8 cellular contexts compared by ENCODE assay signal in the genomic region with DNA sequence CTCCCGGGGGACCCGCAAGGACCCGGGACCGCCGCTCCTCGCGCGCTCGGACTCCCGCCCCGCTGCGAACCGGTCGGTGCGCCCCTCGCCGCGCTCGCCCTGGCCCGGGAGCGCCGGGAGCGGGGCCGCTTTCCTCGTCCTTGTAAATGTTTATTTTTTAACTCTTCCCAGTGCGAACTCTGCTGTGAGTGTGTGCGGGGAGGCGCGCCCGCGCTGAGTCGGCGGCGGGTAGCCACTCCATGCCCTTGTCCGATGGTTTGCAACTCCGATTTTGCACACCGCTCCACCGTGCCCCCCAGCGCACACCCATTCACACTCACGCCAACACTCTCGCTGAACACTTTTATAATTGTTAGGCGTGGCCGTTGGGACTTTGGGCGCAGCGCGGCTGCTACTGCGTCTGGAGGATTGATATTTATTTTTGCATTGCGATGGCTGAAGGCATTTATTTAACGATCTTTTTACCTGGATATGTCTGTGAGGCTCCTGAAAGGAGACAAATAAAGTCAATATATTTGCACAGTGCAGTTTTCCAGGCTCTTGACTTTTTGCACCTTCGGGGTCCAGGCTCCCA. TPM values are rescaled to one million over a fixed set of nuclear protein-coding genes. Genes with fewer than 3 reads are reported as not detected.
DNase-seq lines count a peak whose midpoint lies in the region; ATAC-seq and TF ChIP-seq lines count a peak whose summit lies in the region.

No MANE protein-coding gene starts in this region.

- peak overlapping the region; percentile 94 to 99 for H3K4me3 Mint-ChIP-seq in activated T-cell treated with anti-CD3 and anti-CD28 coated beads, Interleukin-2, amount 50 U/mL, for 72 hours
- peak overlapping the region; percentile 87 for H3K4me3 Mint-ChIP-seq in stimulated activated effector memory CD8-positive, alpha-beta T cell treated with anti-CD3 and anti-CD28 coated beads, Interleukin-12 subunit alpha, Interleukin-12 subunit beta, amount 100 ng/mL, for 72 hours

- peak overlapping the region; percentile 62 for H3K4me3 ChIP-seq in iPS-15b (ENCODE audit: low read depth, low read length)

- H3K4me1 ChIP-seq in iPS-15b (ENCODE audit: control insufficient read depth, insufficient read depth, low read length), result peaks cover 6% of the 10 kb centered on the region

- peaks cover 24% of the 10 kb centered on the region for H3K4me1 Mint-ChIP-seq in activated T-cell treated with anti-CD3 and anti-CD28 coated beads, Interleukin-2, amount 50 U/mL, for 72 hours (ENCODE audit: low read depth)
- H3K4me1 Mint-ChIP-seq in stimulated activated effector memory CD8-positive, alpha-beta T cell treated with anti-CD3 and anti-CD28 coated beads, Interleukin-12 subunit alpha, Interleukin-12 subunit beta, amount 100 ng/mL, for 72 hours, result peaks cover 22% of the 10 kb centered on the region

- no peak for ATAC-seq in activated T-cell treated with anti-CD3 and anti-CD28 coated beads, Interleukin-2, amount 50 U/mL, for 72 hours (replicated peaks in 1 of 2)
- ATAC-seq in stimulated activated effector memory CD8-positive, alpha-beta T cell treated with anti-CD3 and anti-CD28 coated beads, Interleukin-12 subunit alpha, Interleukin-12 subunit beta, amount 100 ng/mL, for 72 hours, result no peak

- no peak for TF ChIP-seq CTCF in RWPE1 (conservative IDR thresholded peaks at IDR 0.05; ENCODE audit: low read depth)

- DNase-seq in NCI-H82 (lab: John Stamatoyannopoulos, UW) (peak; percentile 15), NCI-H82 treated with DMSO at 0.1 percent for 48 hours (lab: John Stamatoyannopoulos, UW; ENCODE audit: unreplicated experiment) (no peak), CD1c-positive myeloid dendritic cell (ENCODE audit: extremely low spot score) (no peak), inferior parietal cortex (ENCODE audit: extremely low spot score) (no peak), RWPE1 (ENCODE audit: low spot score) (no peak)
- DNase-seq in activated T-cell treated with anti-CD3 and anti-CD28 coated beads, Interleukin-2, amount 50 U/mL, for 72 hours, result peak in 1 of 2 donors; percentile 8
- no peak for DNase-seq in stimulated activated effector memory CD8-positive, alpha-beta T cell treated with anti-CD3 and anti-CD28 coated beads, Interleukin-12 subunit alpha, Interleukin-12 subunit beta, amount 100 ng/mL, for 72 hours (ENCODE audit: low spot score in 2 of 2)

- POLR2A ChIA-PET in RWPE1 (lab: Yijun Ruan, JAX; ENCODE audit: low non-redundant PET), result no interaction called here

- CTCF ChIA-PET in RWPE1 (lab: Yijun Ruan, JAX), result interaction anchor here (0.8 to 3.7 kb wide), 3 partner anchors 12 to 54 kb away, joined by 3 to 41 read pairs (median 4); no protein-coding TSS in a partner anchor

- peak overlapping the region; percentile 71 for H3K27ac Mint-ChIP-seq in activated T-cell treated with anti-CD3 and anti-CD28 coated beads, Interleukin-2, amount 50 U/mL, for 72 hours
- peak overlapping the region; percentile 72 for H3K27ac Mint-ChIP-seq in stimulated activated effector memory CD8-positive, alpha-beta T cell treated with anti-CD3 and anti-CD28 coated beads, Interleukin-12 subunit alpha, Interleukin-12 subunit beta, amount 100 ng/mL, for 72 hours

- peaks cover 53% of the 10 kb centered on the region for H3K27me3 ChIP-seq in iPS-15b (ENCODE audit: control insufficient read depth, insufficient read depth, low read length)

- no peak overlapping the region for H3K9ac ChIP-seq in iPS-15b (ENCODE audit: low read depth, low read length)

- H3K36me3 Mint-ChIP-seq in activated T-cell treated with anti-CD3 and anti-CD28 coated beads, Interleukin-2, amount 50 U/mL, for 72 hours (ENCODE audit: insufficient read depth in 2 of 2), result peaks cover 6 to 8% of the 10 kb centered on the region in 2 donors
- peaks cover 11% of the 10 kb centered on the region for H3K36me3 Mint-ChIP-seq in stimulated activated effector memory CD8-positive, alpha-beta T cell treated with anti-CD3 and anti-CD28 coated beads, Interleukin-12 subunit alpha, Interleukin-12 subunit beta, amount 100 ng/mL, for 72 hours

- no peak overlapping the region for H3K27ac ChIP-seq in RWPE1

- H3K9me3 Mint-ChIP-seq in activated T-cell treated with anti-CD3 and anti-CD28 coated beads, Interleukin-2, amount 50 U/mL, for 72 hours, result no peaks in the 10 kb centered on the region
- H3K9me3 Mint-ChIP-seq in stimulated activated effector memory CD8-positive, alpha-beta T cell treated with anti-CD3 and anti-CD28 coated beads, Interleukin-12 subunit alpha, Interleukin-12 subunit beta, amount 100 ng/mL, for 72 hours, result no peaks in the 10 kb centered on the region

- H3K9me3 ChIP-seq in iPS-15b (ENCODE audit: control insufficient read depth, insufficient read depth, low read length), result no peaks in the 10 kb centered on the region

- peaks cover 77% of the 10 kb centered on the region for H3K27me3 Mint-ChIP-seq in activated T-cell treated with anti-CD3 and anti-CD28 coated beads, Interleukin-2, amount 50 U/mL, for 72 hours (ENCODE audit: low read depth)

- no peaks in the 10 kb centered on the region for H3K36me3 ChIP-seq in iPS-15b (ENCODE audit: control insufficient read depth, insufficient read depth, low read length)

RNA-seq across cellular contexts. Expression of a gene that starts 1.0 kb away (rescaled TPM):
- total RNA-seq in activated T-cell treated with anti-CD3 and anti-CD28 coated beads, Interleukin-2, amount 50 U/mL, for 72 hours, result 1 to 10 TPM; 4.7 to 8.6 TPM
